4 cellular contexts compared by ENCODE assay signal in genomic region chr13:21996049-21996448, GRCh38.
"Had no signal": no experiment of that assay in that cellular context is flagged by ENCODE, and none has a peak within 500 bp of the region (broad histone marks: within the 10 kb centered on the region; RNA-seq: fewer than 3 reads in every experiment).

No MANE protein-coding gene starts in this region.

- DNase-seq: H9, HCEC 1CT, IMR-90 had no signal

- ATAC-seq: GM23338 had no signal

- H3K9me3 Mint-ChIP-seq: GM23338, H9 had no signal

- H3K4me1 Mint-ChIP-seq: GM23338, H9 had no signal

- H3K4me3 Mint-ChIP-seq: GM23338, H9 had no signal

- H3K27ac Mint-ChIP-seq: GM23338, H9 had no signal
